13 cellular contexts compared by ENCODE assay signal in genomic region chr13:41006951-41007350, GRCh38. TPM values are rescaled to one million over a fixed set of nuclear protein-coding genes. Genes with fewer than 3 reads are reported as not detected.
DNase-seq lines count a peak whose midpoint lies in the region; ATAC-seq, FAIRE-seq and TF ChIP-seq lines count a peak whose summit lies in the region.
"Had no signal": no experiment of that assay in that cellular context is flagged by ENCODE, and none has a peak within 500 bp of the region (broad histone marks: within the 10 kb centered on the region; RNA-seq: fewer than 3 reads in every experiment).

No MANE protein-coding gene starts in this region.

- TF ChIP-seq RAD21 in A549 (conservative IDR thresholded peaks at IDR 0.05 in 1 of 2, IDR thresholded peaks at IDR 0.05 in 1 of 2): no peak

- peak overlapping the region; percentile 45 for H3K9ac ChIP-seq in DND-41 (ENCODE audit: low read depth, low read length)

- peaks cover 62% of the 10 kb centered on the region for H3K4me1 Mint-ChIP-seq in central memory CD8-positive, alpha-beta T cell

- no peaks in the 10 kb centered on the region for H3K27me3 Mint-ChIP-seq in central memory CD8-positive, alpha-beta T cell

- H3K36me3 ChIP-seq in DND-41 (ENCODE audit: insufficient read depth, low read length) (peaks cover 9% of the 10 kb centered on the region), WERI-Rb-1 (no peaks in the 10 kb centered on the region)
- H3K36me3 ChIP-seq: BE2C had no signal

- peak overlapping the region; percentile 91; the same call in 2 of the 3 replicates for H3K4me2 ChIP-seq in A549
- peak overlapping the region; percentile 66 for H3K4me2 ChIP-seq in DND-41 (ENCODE audit: insufficient read depth, low read length)

- POLR2A ChIA-PET in A549 (lab: Yijun Ruan, JAX): no interaction called here

- DNase-seq in A549 (ENCODE audit: low read depth in 1 of 2, low spot score in 1 of 2): no peak
- DNase-seq in DND-41: peak; percentile 46
- DNase-seq in OCI-M1 (lab: John Stamatoyannopoulos, UW): peak; percentile 75
- DNase-seq in central memory CD8-positive, alpha-beta T cell (ENCODE audit: low spot score in 2 of 2): no peak
- DNase-seq in hepatic stellate cell (ENCODE audit: low spot score): no peak
- DNase-seq in stimulated activated CD4-positive, alpha-beta T cell treated with anti-CD3 and anti-CD28 coated beads, Interleukin-2, amount 100 ng/mL, for 48 hours: no peak
- no peak for DNase-seq in WERI-Rb-1
- no peak for DNase-seq in COLO829 (ENCODE audit: low spot score)
- DNase-seq: BE2C; kidney glomerular epithelial cell; NCI-H1694 treated with DMSO at 0.1 percent for 48 hours; Right ventricle myocardium superior; stimulated activated CD4-positive, alpha-beta T cell treated with anti-CD3 and anti-CD28 coated beads, Interleukin-1b, Interleukin-23, amount 100 ng/mL, for 48 hours had no signal

- H3K79me2 ChIP-seq in DND-41 (ENCODE audit: insufficient read depth, low read length): peaks cover 91% of the 10 kb centered on the region

- WGBS in A549 (ENCODE audit: missing lambda C conversion rate): 75% methylated on average over 4 of the region's 4 CpGs

- ATAC-seq in A549 (no peak), DND-41 (ENCODE audit: insufficient read depth, low read depth) (peak; percentile 46)
- ATAC-seq in central memory CD8-positive, alpha-beta T cell (replicated peaks; ENCODE audit: extremely low read depth, poor library complexity, severe bottlenecking): no peak

- H3K4me1 ChIP-seq in A549: peaks cover 65% of the 10 kb centered on the region
- peaks cover 93% of the 10 kb centered on the region for H3K4me1 ChIP-seq in DND-41 (ENCODE audit: insufficient read depth, low read length)
- H3K4me1 ChIP-seq: BE2C had no signal

- H3K9me3 ChIP-seq in A549 (no peaks in the 10 kb centered on the region), DND-41 (ENCODE audit: insufficient read depth, low read length, severe bottlenecking) (no peaks in the 10 kb centered on the region), WERI-Rb-1 (ENCODE audit: severe bottlenecking) (no peaks in the 10 kb centered on the region)
- H3K9me3 ChIP-seq: BE2C had no signal

- H3K9me3 Mint-ChIP-seq in central memory CD8-positive, alpha-beta T cell: no peaks in the 10 kb centered on the region

- no peak for TF ChIP-seq POLR2A in A549 (IDR thresholded peaks at IDR 0.05; ENCODE audit: low read length)

- H2AFZ ChIP-seq in DND-41 (ENCODE audit: low read depth, low read length): no peak overlapping the region

- peak overlapping the region; percentile 59 for H3K4me3 Mint-ChIP-seq in central memory CD8-positive, alpha-beta T cell

- TF ChIP-seq EP300 in A549 (IDR thresholded peaks at IDR 0.05): no peak

- CTCF ChIA-PET in A549 (lab: Yijun Ruan, JAX): no interaction called here

- H3K4me3 ChIP-seq in A549: no peak overlapping the region
- peak overlapping the region in 1 of 2 experiments; percentile 38; a peak in 2 of 4 replicates for H3K4me3 ChIP-seq in DND-41 (ENCODE audit: low read depth in 1 of 2, low read length in 2 of 2)
- H3K4me3 ChIP-seq in WERI-Rb-1 (ENCODE audit: low read depth, low read length): no peak overlapping the region

- no peak for TF ChIP-seq CTCF in A549 (IDR thresholded peaks at IDR 0.05)
- TF ChIP-seq CTCF in DND-41 (IDR thresholded peaks at IDR 0.05; ENCODE audit: borderline replicate concordance, extremely low read depth, low read length, poor library complexity, severe bottlenecking): no peak
- TF ChIP-seq CTCF in WERI-Rb-1 (IDR thresholded peaks at IDR 0.05; ENCODE audit: low read depth, low read length): no peak

- no peak overlapping the region; a peak in 1 of 6 replicates for H3K27ac ChIP-seq in A549
- H3K27ac ChIP-seq in DND-41 (ENCODE audit: low read length): peak overlapping the region; percentile 86
- H3K27ac ChIP-seq in WERI-Rb-1: no peak overlapping the region

- no peak for FAIRE-seq in A549 (lab: Jason Lieb, UNC)

- peaks cover 24% of the 10 kb centered on the region for H3K36me3 Mint-ChIP-seq in central memory CD8-positive, alpha-beta T cell (ENCODE audit: insufficient read depth)

- H3K27ac Mint-ChIP-seq in central memory CD8-positive, alpha-beta T cell (ENCODE audit: low read depth): peak overlapping the region; percentile 67

- H3K27me3 ChIP-seq in DND-41 (ENCODE audit: insufficient read depth, low read length, poor library complexity) (no peaks in the 10 kb centered on the region), WERI-Rb-1 (ENCODE audit: insufficient read depth, low read depth, severe bottlenecking) (no peaks in the 10 kb centered on the region)
- H3K27me3 ChIP-seq: BE2C had no signal

- H4K20me1 ChIP-seq in DND-41 (ENCODE audit: insufficient read depth, low read length): no peaks in the 10 kb centered on the region

TF ChIP-seq in A549, 52 proteins besides CTCF, POLR2A, EP300 and RAD21:
- TF ChIP-seq, protein P1, sequence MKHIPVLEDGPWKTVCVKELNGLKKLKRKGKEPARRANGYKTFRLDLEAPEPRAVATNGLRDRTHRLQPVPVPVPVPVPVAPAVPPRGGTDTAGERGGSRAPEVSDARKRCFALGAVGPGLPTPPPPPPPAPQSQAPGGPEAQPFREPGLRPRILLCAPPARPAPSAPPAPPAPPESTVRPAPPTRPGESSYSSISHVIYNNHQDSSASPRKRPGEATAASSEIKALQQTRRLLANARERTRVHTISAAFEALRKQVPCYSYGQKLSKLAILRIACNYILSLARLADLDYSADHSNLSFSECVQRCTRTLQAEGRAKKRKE (CRISPR knock-in tag; IDR thresholded peaks at IDR 0.05; ENCODE audit: low read depth): no peak
- TF ChIP-seq, protein P2, sequence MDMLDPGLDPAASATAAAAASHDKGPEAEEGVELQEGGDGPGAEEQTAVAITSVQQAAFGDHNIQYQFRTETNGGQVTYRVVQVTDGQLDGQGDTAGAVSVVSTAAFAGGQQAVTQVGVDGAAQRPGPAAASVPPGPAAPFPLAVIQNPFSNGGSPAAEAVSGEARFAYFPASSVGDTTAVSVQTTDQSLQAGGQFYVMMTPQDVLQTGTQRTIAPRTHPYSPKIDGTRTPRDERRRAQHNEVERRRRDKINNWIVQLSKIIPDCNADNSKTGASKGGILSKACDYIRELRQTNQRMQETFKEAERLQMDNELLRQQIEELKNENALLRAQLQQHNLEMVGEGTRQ (IDR thresholded peaks at IDR 0.05): no peak
- TF ChIP-seq ZC3H11A (IDR thresholded peaks at IDR 0.05) (no peak), JUN (IDR thresholded peaks at IDR 0.05) (no peak), RNF2 (IDR thresholded peaks at IDR 0.05; ENCODE audit: borderline replicate concordance, low read depth) (no peak), REST (IDR thresholded peaks at IDR 0.05) (no peak), TP53 (CRISPR knock-in tag; IDR thresholded peaks at IDR 0.05) (no peak)
TF ChIP-seq in A549: peak in this region for 0.

RNA-seq across cellular contexts. Expression of gene ELF1, which starts 12.2 kb away (rescaled TPM):
- 40.5 and 45.0 TPM in 2 replicates for polyA plus RNA-seq in A549 (2011; rRNA removed)
- 7.7 and 10.1 TPM in 2 replicates for polyA plus RNA-seq in A549 (2012; cell fraction: cytosol; rRNA removed)
- 7.4 and 7.7 TPM in 2 replicates for polyA plus RNA-seq in A549 (2012; cell fraction: nucleus; rRNA removed)
- polyA plus RNA-seq in A549 (2017; fragmentation: RNase III; extraction: RNeasy Plus Mini Kit Qiagen cat#74134 plus additional on column Dnase treatment): 21.4 to 27.1 TPM (median 24.9 TPM) in 3 replicates
- polyA minus RNA-seq in A549 (2011; rRNA and poly(A)+ RNA removed): 26.2 and 30.5 TPM in 2 replicates

RNA-seq across cellular contexts. Expression of gene WBP4, which starts 54.4 kb away (rescaled TPM):
- 7.5 and 13.9 TPM in 2 replicates for polyA plus RNA-seq in A549 (2011; rRNA removed)
- 2.6 and 3.5 TPM in 2 replicates for polyA plus RNA-seq in A549 (2012; cell fraction: cytosol; rRNA removed)
- 0.91 and 1.4 TPM in 2 replicates for polyA plus RNA-seq in A549 (2012; cell fraction: nucleus; rRNA removed)
- polyA plus RNA-seq in A549 (2017; fragmentation: RNase III; extraction: RNeasy Plus Mini Kit Qiagen cat#74134 plus additional on column Dnase treatment): 9.0 to 9.8 TPM (median 9.3 TPM) in 3 replicates
- polyA minus RNA-seq in A549 (2011; rRNA and poly(A)+ RNA removed): 1.2 TPM in 2 replicates

Comparison
In these comparisons a context has a peak if more than half of its experiments do, and no peak if none do; other contexts are left out.
1. DNase-seq: peak in DND-41 (single experiment) and OCI-M1 (single experiment); none in A549 (0 of 2), central memory CD8-positive, alpha-beta T cell (0 of 2), hepatic stellate cell (single experiment), stimulated activated CD4-positive, alpha-beta T cell treated with anti-CD3 and anti-CD28 coated beads, Interleukin-2, amount 100 ng/mL, for 48 hours (0 of 2), WERI-Rb-1 (single experiment) and COLO829 (single experiment).